31 cellular contexts compared by ENCODE assay signal in genomic region chr7:132131196-132131595, GRCh38.
"Had no signal": no experiment of that assay in that cellular context is flagged by ENCODE, and none has a peak within 500 bp of the region (broad histone marks: within the 10 kb centered on the region; RNA-seq: fewer than 3 reads in every experiment).

No MANE protein-coding gene starts in this region.

- DNase-seq: dermis blood vessel endothelial cell; effector memory CD4-positive, alpha-beta T cell; foreskin melanocyte; glutamatergic neuron; heart right ventricle; hippocampal formation; kidney glomerular epithelial cell; left ventricle myocardium superior; lower lobe of right lung; naive thymus-derived CD4-positive, alpha-beta T cell; right lobe of liver; stimulated activated CD4-positive, alpha-beta T cell treated with anti-CD3 and anti-CD28 coated beads, Interleukin-12 subunit alpha, Interleukin-12 subunit beta, amount 100 ng/mL, for 4 hours; stimulated activated CD4-positive, alpha-beta T cell treated with anti-CD3 and anti-CD28 coated beads, Interleukin-1b, Interleukin-23, amount 100 ng/mL, for 48 hours; stimulated activated CD4-positive, alpha-beta T cell treated with anti-CD3 and anti-CD28 coated beads, Interleukin-4, amount 100 ng/mL, for 1 hour; stimulated activated CD8-positive, alpha-beta memory T cell treated with anti-CD3 and anti-CD28 coated beads, Interleukin-4, amount 100 ng/mL, for 48 hours; stimulated activated naive CD4-positive, alpha-beta T cell; stomach; thyroid gland had no signal

- H3K9me3 ChIP-seq: esophagus muscularis mucosa, heart right ventricle, lower lobe of right lung, right lobe of liver, stomach, thyroid gland had no signal

- H3K27me3 ChIP-seq: esophagus muscularis mucosa, heart right ventricle, neural progenitor cell, right lobe of liver, stomach, thyroid gland had no signal

- H3K36me3 ChIP-seq: lower lobe of right lung, neural progenitor cell, right lobe of liver, thyroid gland had no signal

- H3K4me1 Mint-ChIP-seq: memory B cell, nephron had no signal

- H3K4me2 ChIP-seq: neural progenitor cell, smooth muscle cell had no signal

- H3K27ac Mint-ChIP-seq: memory B cell; mesothelial cell of epicardium; naive thymus-derived CD4-positive, alpha-beta T cell; nephron; neural progenitor cell; progenitor cell of endocrine pancreas; type B pancreatic cell had no signal

- H3K4me3 ChIP-seq: coronary artery, esophagus muscularis mucosa, heart right ventricle, lower lobe of right lung, neural progenitor cell, right lobe of liver, smooth muscle cell, stomach, thyroid gland had no signal

- H3K4me1 ChIP-seq: esophagus muscularis mucosa, heart right ventricle, lower lobe of right lung, neural progenitor cell, parathyroid adenoma, right lobe of liver, stomach, thyroid gland had no signal

- ATAC-seq: heart right ventricle; left ventricle myocardium superior; lower lobe of right lung; naive thymus-derived CD4-positive, alpha-beta T cell; right lobe of liver had no signal

- H2AFZ ChIP-seq: neural progenitor cell, parathyroid adenoma had no signal

- H3K79me2 ChIP-seq: parathyroid adenoma had no signal

- FAIRE-seq: endothelial cell of umbilical vein, islet of Langerhans, urothelium cell line had no signal

- H3K9me3 Mint-ChIP-seq: memory B cell, mesothelial cell of epicardium, nephron had no signal

- H3K36me3 Mint-ChIP-seq: memory B cell; mesothelial cell of epicardium; naive thymus-derived CD4-positive, alpha-beta T cell; neural progenitor cell; type B pancreatic cell had no signal

- H3K9ac ChIP-seq: neural progenitor cell, parathyroid adenoma had no signal

- H3K27ac ChIP-seq: coronary artery, esophagus muscularis mucosa, heart right ventricle, lower lobe of right lung, neural progenitor cell, parathyroid adenoma, right lobe of liver, stomach, thyroid gland had no signal

- H3K4me3 Mint-ChIP-seq: memory B cell; mesothelial cell of epicardium; naive thymus-derived CD4-positive, alpha-beta T cell; nephron; neural progenitor cell; type B pancreatic cell had no signal
